28 cellular contexts compared by ENCODE assay signal in genomic region chr4:13711233-13711775, GRCh38.
"Had no signal": no experiment of that assay in that cellular context is flagged by ENCODE, and none has a peak within 500 bp of the region (broad histone marks: within the 10 kb centered on the region; RNA-seq: fewer than 3 reads in every experiment).

No MANE protein-coding gene starts in this region.

- H3K9me3 ChIP-seq: adrenal gland, body of pancreas, pancreas, psoas muscle, sigmoid colon, thoracic aorta, uterus had no signal

- FAIRE-seq: endothelial cell of umbilical vein, kidney, pancreas, small intestine had no signal

- H3K36me3 ChIP-seq: adrenal gland, pancreas, sigmoid colon, thoracic aorta, uterus had no signal

- H3K27me3 ChIP-seq: adrenal gland, body of pancreas, dorsolateral prefrontal cortex, pancreas, sigmoid colon, uterus had no signal

- H3K4me1 ChIP-seq: adrenal gland, pancreas, psoas muscle, uterus had no signal

- ATAC-seq: body of pancreas; effector memory CD8-positive, alpha-beta T cell; left colon; naive thymus-derived CD4-positive, alpha-beta T cell; psoas muscle; stimulated activated effector memory CD8-positive, alpha-beta T cell treated with anti-CD3 and anti-CD28 coated beads, Interleukin-12 subunit alpha, Interleukin-12 subunit beta, amount 100 ng/mL, for 72 hours had no signal

- DNase-seq: activated CD4-positive, alpha-beta T cell treated with anti-CD3 and anti-CD28 coated beads for 4 hours; activated CD4-positive, alpha-beta T cell treated with anti-CD3 and anti-CD28 coated beads, Interleukin-2, amount 50 U/mL, for 4 hours; activated CD8-positive, alpha-beta memory T cell treated with anti-CD3 and anti-CD28 coated beads for 24 hours; activated effector memory CD4-positive, alpha-beta T cell treated with anti-CD3 and anti-CD28 coated beads, Interleukin-2, amount 50 U/mL, for 16 hours; activated naive CD4-positive, alpha-beta T cell treated with anti-CD3 and anti-CD28 coated beads for 36 hours; activated naive CD8-positive, alpha-beta T cell treated with anti-CD3 and anti-CD28 coated beads for 36 hours; adrenal gland; aorta; effector memory CD8-positive, alpha-beta T cell; head of caudate nucleus; hippocampal formation; kidney; left colon; midbrain; naive thymus-derived CD4-positive, alpha-beta T cell; psoas muscle; sigmoid colon; small intestine; stimulated activated CD4-positive, alpha-beta T cell treated with anti-CD3 and anti-CD28 coated beads, Interleukin-4, amount 100 ng/mL, for 24 hours; trophoblast cell; uterus had no signal

- H3K27ac ChIP-seq: adrenal gland, body of pancreas, coronary artery, dorsolateral prefrontal cortex, pancreas, psoas muscle, sigmoid colon, thoracic aorta, uterus had no signal

- H3K4me3 ChIP-seq: adrenal gland, body of pancreas, coronary artery, dorsolateral prefrontal cortex, pancreas, psoas muscle, sigmoid colon, thoracic aorta, uterus had no signal
